Comparison of ENCODE assay signal across 1 cellular context in the genomic region with DNA sequence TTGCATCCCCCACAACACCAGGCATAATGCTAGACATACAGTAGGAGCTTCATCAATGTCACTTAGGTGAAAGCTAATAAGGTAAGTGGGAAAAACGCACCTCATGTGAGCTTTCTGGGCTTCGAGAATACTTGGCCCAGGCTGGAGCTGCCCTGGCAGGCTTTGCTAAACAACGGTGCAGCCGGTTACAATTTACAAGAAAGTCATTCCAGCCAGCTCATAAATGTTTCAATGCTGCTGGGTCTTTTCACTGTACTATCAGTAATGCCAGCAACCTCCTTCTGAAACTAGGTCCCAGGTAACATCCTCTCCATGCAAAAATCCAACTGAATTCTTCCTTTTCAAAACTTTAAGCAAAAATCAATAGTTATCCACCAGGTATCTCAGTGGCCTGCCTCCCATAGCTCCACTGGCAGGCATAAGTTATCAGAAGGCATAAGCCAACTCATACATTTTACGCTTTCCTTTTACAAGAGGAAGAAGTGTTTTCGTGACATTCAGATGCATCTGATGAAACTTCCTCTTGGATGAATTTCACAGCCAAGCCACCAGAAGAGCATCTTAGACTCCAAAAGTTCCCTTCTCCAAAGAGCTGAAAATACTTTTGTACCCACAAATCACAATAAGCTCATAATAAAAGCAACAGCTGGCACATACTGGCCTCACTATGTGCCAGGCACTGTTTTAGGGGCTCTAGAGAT.
TF ChIP-seq lines count a peak whose summit lies in the region.

No MANE protein-coding gene starts in this region.

TF ChIP-seq in GM23338, 12 proteins besides CTCF, POLR2A, EP300 and RAD21:
- TF ChIP-seq, protein P1, sequence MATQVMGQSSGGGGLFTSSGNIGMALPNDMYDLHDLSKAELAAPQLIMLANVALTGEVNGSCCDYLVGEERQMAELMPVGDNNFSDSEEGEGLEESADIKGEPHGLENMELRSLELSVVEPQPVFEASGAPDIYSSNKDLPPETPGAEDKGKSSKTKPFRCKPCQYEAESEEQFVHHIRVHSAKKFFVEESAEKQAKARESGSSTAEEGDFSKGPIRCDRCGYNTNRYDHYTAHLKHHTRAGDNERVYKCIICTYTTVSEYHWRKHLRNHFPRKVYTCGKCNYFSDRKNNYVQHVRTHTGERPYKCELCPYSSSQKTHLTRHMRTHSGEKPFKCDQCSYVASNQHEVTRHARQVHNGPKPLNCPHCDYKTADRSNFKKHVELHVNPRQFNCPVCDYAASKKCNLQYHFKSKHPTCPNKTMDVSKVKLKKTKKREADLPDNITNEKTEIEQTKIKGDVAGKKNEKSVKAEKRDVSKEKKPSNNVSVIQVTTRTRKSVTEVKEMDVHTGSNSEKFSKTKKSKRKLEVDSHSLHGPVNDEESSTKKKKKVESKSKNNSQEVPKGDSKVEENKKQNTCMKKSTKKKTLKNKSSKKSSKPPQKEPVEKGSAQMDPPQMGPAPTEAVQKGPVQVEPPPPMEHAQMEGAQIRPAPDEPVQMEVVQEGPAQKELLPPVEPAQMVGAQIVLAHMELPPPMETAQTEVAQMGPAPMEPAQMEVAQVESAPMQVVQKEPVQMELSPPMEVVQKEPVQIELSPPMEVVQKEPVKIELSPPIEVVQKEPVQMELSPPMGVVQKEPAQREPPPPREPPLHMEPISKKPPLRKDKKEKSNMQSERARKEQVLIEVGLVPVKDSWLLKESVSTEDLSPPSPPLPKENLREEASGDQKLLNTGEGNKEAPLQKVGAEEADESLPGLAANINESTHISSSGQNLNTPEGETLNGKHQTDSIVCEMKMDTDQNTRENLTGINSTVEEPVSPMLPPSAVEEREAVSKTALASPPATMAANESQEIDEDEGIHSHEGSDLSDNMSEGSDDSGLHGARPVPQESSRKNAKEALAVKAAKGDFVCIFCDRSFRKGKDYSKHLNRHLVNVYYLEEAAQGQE (IDR thresholded peaks at IDR 0.05; ENCODE audit: unreplicated experiment): no peak
- TF ChIP-seq, protein P2, sequence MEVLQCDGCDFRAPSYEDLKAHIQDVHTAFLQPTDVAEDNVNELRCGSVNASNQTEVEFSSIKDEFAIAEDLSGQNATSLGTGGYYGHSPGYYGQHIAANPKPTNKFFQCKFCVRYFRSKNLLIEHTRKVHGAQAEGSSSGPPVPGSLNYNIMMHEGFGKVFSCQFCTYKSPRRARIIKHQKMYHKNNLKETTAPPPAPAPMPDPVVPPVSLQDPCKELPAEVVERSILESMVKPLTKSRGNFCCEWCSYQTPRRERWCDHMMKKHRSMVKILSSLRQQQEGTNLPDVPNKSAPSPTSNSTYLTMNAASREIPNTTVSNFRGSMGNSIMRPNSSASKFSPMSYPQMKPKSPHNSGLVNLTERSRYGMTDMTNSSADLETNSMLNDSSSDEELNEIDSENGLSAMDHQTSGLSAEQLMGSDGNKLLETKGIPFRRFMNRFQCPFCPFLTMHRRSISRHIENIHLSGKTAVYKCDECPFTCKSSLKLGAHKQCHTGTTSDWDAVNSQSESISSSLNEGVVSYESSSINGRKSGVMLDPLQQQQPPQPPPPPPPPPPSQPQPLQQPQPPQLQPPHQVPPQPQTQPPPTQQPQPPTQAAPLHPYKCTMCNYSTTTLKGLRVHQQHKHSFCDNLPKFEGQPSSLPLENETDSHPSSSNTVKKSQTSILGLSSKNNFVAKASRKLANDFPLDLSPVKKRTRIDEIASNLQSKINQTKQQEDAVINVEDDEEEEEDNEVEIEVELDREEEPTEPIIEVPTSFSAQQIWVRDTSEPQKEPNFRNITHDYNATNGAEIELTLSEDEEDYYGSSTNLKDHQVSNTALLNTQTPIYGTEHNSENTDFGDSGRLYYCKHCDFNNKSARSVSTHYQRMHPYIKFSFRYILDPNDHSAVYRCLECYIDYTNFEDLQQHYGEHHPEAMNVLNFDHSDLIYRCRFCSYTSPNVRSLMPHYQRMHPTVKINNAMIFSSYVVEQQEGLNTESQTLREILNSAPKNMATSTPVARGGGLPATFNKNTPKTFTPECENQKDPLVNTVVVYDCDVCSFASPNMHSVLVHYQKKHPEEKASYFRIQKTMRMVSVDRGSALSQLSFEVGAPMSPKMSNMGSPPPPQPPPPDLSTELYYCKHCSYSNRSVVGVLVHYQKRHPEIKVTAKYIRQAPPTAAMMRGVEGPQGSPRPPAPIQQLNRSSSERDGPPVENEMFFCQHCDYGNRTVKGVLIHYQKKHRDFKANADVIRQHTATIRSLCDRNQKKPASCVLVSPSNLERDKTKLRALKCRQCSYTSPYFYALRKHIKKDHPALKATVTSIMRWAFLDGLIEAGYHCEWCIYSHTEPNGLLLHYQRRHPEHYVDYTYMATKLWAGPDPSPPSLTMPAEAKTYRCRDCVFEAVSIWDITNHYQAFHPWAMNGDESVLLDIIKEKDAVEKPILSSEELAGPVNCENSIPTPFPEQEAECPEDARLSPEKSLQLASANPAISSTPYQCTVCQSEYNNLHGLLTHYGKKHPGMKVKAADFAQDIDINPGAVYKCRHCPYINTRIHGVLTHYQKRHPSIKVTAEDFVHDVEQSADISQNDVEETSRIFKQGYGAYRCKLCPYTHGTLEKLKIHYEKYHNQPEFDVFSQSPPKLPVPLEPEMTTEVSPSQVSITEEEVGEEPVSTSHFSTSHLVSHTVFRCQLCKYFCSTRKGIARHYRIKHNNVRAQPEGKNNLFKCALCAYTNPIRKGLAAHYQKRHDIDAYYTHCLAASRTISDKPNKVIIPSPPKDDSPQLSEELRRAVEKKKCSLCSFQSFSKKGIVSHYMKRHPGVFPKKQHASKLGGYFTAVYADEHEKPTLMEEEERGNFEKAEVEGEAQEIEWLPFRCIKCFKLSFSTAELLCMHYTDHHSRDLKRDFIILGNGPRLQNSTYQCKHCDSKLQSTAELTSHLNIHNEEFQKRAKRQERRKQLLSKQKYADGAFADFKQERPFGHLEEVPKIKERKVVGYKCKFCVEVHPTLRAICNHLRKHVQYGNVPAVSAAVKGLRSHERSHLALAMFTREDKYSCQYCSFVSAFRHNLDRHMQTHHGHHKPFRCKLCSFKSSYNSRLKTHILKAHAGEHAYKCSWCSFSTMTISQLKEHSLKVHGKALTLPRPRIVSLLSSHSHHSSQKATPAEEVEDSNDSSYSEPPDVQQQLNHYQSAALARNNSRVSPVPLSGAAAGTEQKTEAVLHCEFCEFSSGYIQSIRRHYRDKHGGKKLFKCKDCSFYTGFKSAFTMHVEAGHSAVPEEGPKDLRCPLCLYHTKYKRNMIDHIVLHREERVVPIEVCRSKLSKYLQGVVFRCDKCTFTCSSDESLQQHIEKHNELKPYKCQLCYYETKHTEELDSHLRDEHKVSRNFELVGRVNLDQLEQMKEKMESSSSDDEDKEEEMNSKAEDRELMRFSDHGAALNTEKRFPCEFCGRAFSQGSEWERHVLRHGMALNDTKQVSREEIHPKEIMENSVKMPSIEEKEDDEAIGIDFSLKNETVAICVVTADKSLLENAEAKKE (CRISPR knock-in tag; IDR thresholded peaks at IDR 0.05): no peak
- no peak for TF ChIP-seq JUNB (IDR thresholded peaks at IDR 0.05; ENCODE audit: unreplicated experiment)
- TF ChIP-seq, protein P3, sequence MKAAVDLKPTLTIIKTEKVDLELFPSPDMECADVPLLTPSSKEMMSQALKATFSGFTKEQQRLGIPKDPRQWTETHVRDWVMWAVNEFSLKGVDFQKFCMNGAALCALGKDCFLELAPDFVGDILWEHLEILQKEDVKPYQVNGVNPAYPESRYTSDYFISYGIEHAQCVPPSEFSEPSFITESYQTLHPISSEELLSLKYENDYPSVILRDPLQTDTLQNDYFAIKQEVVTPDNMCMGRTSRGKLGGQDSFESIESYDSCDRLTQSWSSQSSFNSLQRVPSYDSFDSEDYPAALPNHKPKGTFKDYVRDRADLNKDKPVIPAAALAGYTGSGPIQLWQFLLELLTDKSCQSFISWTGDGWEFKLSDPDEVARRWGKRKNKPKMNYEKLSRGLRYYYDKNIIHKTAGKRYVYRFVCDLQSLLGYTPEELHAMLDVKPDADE (IDR thresholded peaks at IDR 0.05): no peak
- TF ChIP-seq EZH2phosphoT487 (IDR thresholded peaks at IDR 0.05; ENCODE audit: unreplicated experiment): no peak
- TF ChIP-seq POLR2AphosphoS5 (IDR thresholded peaks at IDR 0.05; ENCODE audit: low read depth): no peak
- TF ChIP-seq CREB1 (CRISPR knock-in tag; IDR thresholded peaks at IDR 0.05; ENCODE audit: low read depth): no peak
- TF ChIP-seq ZNF114 (CRISPR knock-in tag; IDR thresholded peaks at IDR 0.05): no peak
- TF ChIP-seq STAT1 (IDR thresholded peaks at IDR 0.05; ENCODE audit: unreplicated experiment): no peak
- TF ChIP-seq EZH2 (IDR thresholded peaks at IDR 0.05; ENCODE audit: low read depth, unreplicated experiment): no peak
- TF ChIP-seq NANOG (IDR thresholded peaks at IDR 0.05; ENCODE audit: borderline replicate concordance): no peak
- no peak for TF ChIP-seq ZNF331 (CRISPR knock-in tag; IDR thresholded peaks at IDR 0.05; ENCODE audit: low read depth)
